ENCODE assay signal across 22 cellular contexts in genomic region chr7:135929249-135929648, GRCh38. TPM values are rescaled to one million over a fixed set of nuclear protein-coding genes. Genes with fewer than 3 reads are reported as not detected.
A peak's percentile ranks its signal among the peaks of the same experiment; 100 is the strongest.
DNase-seq lines count a peak whose midpoint lies in the region; ATAC-seq and TF ChIP-seq lines count a peak whose summit lies in the region.
"Had no signal": no experiment of that assay in that cellular context is flagged by ENCODE, and none has a peak within 500 bp of the region (broad histone marks: within the 10 kb centered on the region; RNA-seq: fewer than 3 reads in every experiment).

No MANE protein-coding gene starts in this region.

- peak overlapping the region in 1 of 2 donors; percentile 5 for H3K27ac Mint-ChIP-seq in effector memory CD8-positive, alpha-beta T cell
- H3K27ac Mint-ChIP-seq in natural killer cell treated with Interleukin-12 subunit alpha and Interleukin-12 subunit beta and Interleukin-15 and Interleukin-18, amount 100 ng/mL, for 72 hours, result no peak overlapping the region
- H3K27ac Mint-ChIP-seq in WTC11 (no peak overlapping the region), glutamatergic neuron (ENCODE audit: unreplicated experiment) (no peak overlapping the region)
- H3K27ac Mint-ChIP-seq: activated naive CD4-positive, alpha-beta T cell treated with anti-CD3 and anti-CD28 coated beads for 36 hours; stimulated activated memory B cell treated with anti-CD40 and anti-IgM and Interleukin-4, amounts not matched to agents 10 μg/mL and 1 μg/mL and 100 μg/mL, for 72 hours had no signal

- no peak overlapping the region for H3K4me2 ChIP-seq in GM23248 (ENCODE audit: unreplicated experiment)

- peaks cover 29% of the 10 kb centered on the region for H3F3A ChIP-seq in GM23248 (ENCODE audit: insufficient read depth)

- H3K36me3 Mint-ChIP-seq in effector memory CD8-positive, alpha-beta T cell (ENCODE audit: insufficient read depth), result peaks cover 47% of the 10 kb centered on the region
- H3K36me3 Mint-ChIP-seq in natural killer cell treated with Interleukin-12 subunit alpha and Interleukin-12 subunit beta and Interleukin-15 and Interleukin-18, amount 100 ng/mL, for 72 hours, result peaks cover 19% of the 10 kb centered on the region
- H3K36me3 Mint-ChIP-seq in WTC11, result peaks cover 3% of the 10 kb centered on the region; the same call in 1 of the 2 replicates
- no peaks in the 10 kb centered on the region for H3K36me3 Mint-ChIP-seq in glutamatergic neuron (ENCODE audit: unreplicated experiment)

- H3K4me1 ChIP-seq in GM23248 (ENCODE audit: insufficient read depth), result peaks cover 28% of the 10 kb centered on the region

- POLR2A ChIA-PET in WTC11 (lab: Charles Lee), result no interaction called here

- H3K9ac ChIP-seq in GM23248, result no peak overlapping the region

- no peaks in the 10 kb centered on the region for H3K27me3 Mint-ChIP-seq in effector memory CD8-positive, alpha-beta T cell
- H3K27me3 Mint-ChIP-seq in natural killer cell treated with Interleukin-12 subunit alpha and Interleukin-12 subunit beta and Interleukin-15 and Interleukin-18, amount 100 ng/mL, for 72 hours, result no peaks in the 10 kb centered on the region
- H3K27me3 Mint-ChIP-seq in WTC11 (ENCODE audit: low read depth), result no peaks in the 10 kb centered on the region
- H3K27me3 Mint-ChIP-seq in glutamatergic neuron (ENCODE audit: unreplicated experiment), result no peaks in the 10 kb centered on the region
- H3K27me3 Mint-ChIP-seq: stimulated activated memory B cell treated with anti-CD40 and anti-IgM and Interleukin-4, amounts not matched to agents 10 μg/mL and 1 μg/mL and 100 μg/mL, for 72 hours had no signal

- H3K9me3 Mint-ChIP-seq in effector memory CD8-positive, alpha-beta T cell, result no peaks in the 10 kb centered on the region
- no peaks in the 10 kb centered on the region for H3K9me3 Mint-ChIP-seq in natural killer cell treated with Interleukin-12 subunit alpha and Interleukin-12 subunit beta and Interleukin-15 and Interleukin-18, amount 100 ng/mL, for 72 hours
- H3K9me3 Mint-ChIP-seq in WTC11 (no peaks in the 10 kb centered on the region), glutamatergic neuron (ENCODE audit: unreplicated experiment) (no peaks in the 10 kb centered on the region)
- H3K9me3 Mint-ChIP-seq: activated naive CD4-positive, alpha-beta T cell treated with anti-CD3 and anti-CD28 coated beads for 36 hours; stimulated activated memory B cell treated with anti-CD40 and anti-IgM and Interleukin-4, amounts not matched to agents 10 μg/mL and 1 μg/mL and 100 μg/mL, for 72 hours had no signal

- peaks cover 26 to 41% of the 10 kb centered on the region in 2 donors for H3K4me1 Mint-ChIP-seq in effector memory CD8-positive, alpha-beta T cell (ENCODE audit: low read depth in 2 of 2)
- peaks cover 40 to 41% of the 10 kb centered on the region in 2 donors for H3K4me1 Mint-ChIP-seq in natural killer cell treated with Interleukin-12 subunit alpha and Interleukin-12 subunit beta and Interleukin-15 and Interleukin-18, amount 100 ng/mL, for 72 hours (ENCODE audit: low read depth in 2 of 2)
- H3K4me1 Mint-ChIP-seq in WTC11 (peaks cover 29% of the 10 kb centered on the region), glutamatergic neuron (ENCODE audit: low read depth, unreplicated experiment) (peaks cover 33% of the 10 kb centered on the region)

- WGBS in GM23248 (ENCODE audit: low coverage in 1 of 2, low lambda C conversion rate in 2 of 2, missing lambda C conversion rate in 2 of 2), 2 experiments, result 98 to 100% methylated on average over 2 of the region's 2 CpGs

- H3K9me3 ChIP-seq in GM23248 (ENCODE audit: low read depth), result no peaks in the 10 kb centered on the region
- H3K9me3 ChIP-seq: ascending aorta, tibial nerve had no signal

- H3K4me3 Mint-ChIP-seq in effector memory CD8-positive, alpha-beta T cell, result no peak overlapping the region
- peak overlapping the region; percentile 24 for H3K4me3 Mint-ChIP-seq in natural killer cell treated with Interleukin-12 subunit alpha and Interleukin-12 subunit beta and Interleukin-15 and Interleukin-18, amount 100 ng/mL, for 72 hours
- no peak overlapping the region for H3K4me3 Mint-ChIP-seq in WTC11
- no peak overlapping the region for H3K4me3 Mint-ChIP-seq in glutamatergic neuron (ENCODE audit: unreplicated experiment)
- H3K4me3 Mint-ChIP-seq: activated naive CD4-positive, alpha-beta T cell treated with anti-CD3 and anti-CD28 coated beads for 36 hours; stimulated activated memory B cell treated with anti-CD40 and anti-IgM and Interleukin-4, amounts not matched to agents 10 μg/mL and 1 μg/mL and 100 μg/mL, for 72 hours had no signal

- CTCF ChIA-PET in WTC11 (lab: Charles Lee), result interaction anchor here (0.9 kb wide), 1 partner anchor 225 kb away, joined by 4 read pairs; no protein-coding TSS in a partner anchor

- no peaks in the 10 kb centered on the region for H3K27me3 ChIP-seq in GM23248 (replicated peaks; ENCODE audit: insufficient read depth)
- H3K27me3 ChIP-seq: ascending aorta, tibial nerve had no signal

- in situ Hi-C loops in GM23248 (cut with MboI), result no loop called here

- TF ChIP-seq CTCF in WTC11 (IDR thresholded peaks at IDR 0.05) (no peak), glutamatergic neuron (IDR thresholded peaks at IDR 0.05; ENCODE audit: partially characterized antibody, unreplicated experiment) (no peak)

- no peak overlapping the region for H2AFZ ChIP-seq in GM23248

- H3K9me2 ChIP-seq in GM23248 (ENCODE audit: insufficient read depth), result no peaks in the 10 kb centered on the region

- H3K36me3 ChIP-seq in GM23248 (ENCODE audit: low read depth), result 0 out of 2 replicates have a peak, but pooled peaks cover 20% of the 10 kb centered on the region

- H3K79me2 ChIP-seq in GM23248 (ENCODE audit: insufficient read depth), result peaks cover 90% of the 10 kb centered on the region

- no peak overlapping the region for H3K4me3 ChIP-seq in GM23248
- H3K4me3 ChIP-seq: ascending aorta, tibial nerve had no signal

- no peaks in the 10 kb centered on the region for H4K20me1 ChIP-seq in GM23248 (ENCODE audit: insufficient read depth)

- H3K27ac ChIP-seq in GM23248, result peak overlapping the region; percentile 96
- H3K27ac ChIP-seq: 22Rv1, ascending aorta had no signal

- DNase-seq in NCI-H82 (lab: John Stamatoyannopoulos, UW) (peak; percentile 24), NCI-H82 treated with DMSO at 0.1 percent for 48 hours (lab: John Stamatoyannopoulos, UW; ENCODE audit: unreplicated experiment) (no peak), GM23248 (no peak), WTC11 (ENCODE audit: low spot score) (no peak), glutamatergic neuron (no peak)
- DNase-seq in effector memory CD8-positive, alpha-beta T cell, result no peak
- DNase-seq in natural killer cell treated with Interleukin-12 subunit alpha and Interleukin-12 subunit beta and Interleukin-15 and Interleukin-18, amount 100 ng/mL, for 72 hours (ENCODE audit: low spot score), result no peak
- DNase-seq: activated naive CD4-positive, alpha-beta T cell treated with anti-CD3 and anti-CD28 coated beads for 36 hours; activated T-cell treated with anti-CD3 and anti-CD28 coated beads for 4 hours; hippocampal formation; Karpas-422; NCI-H2081 treated with DMSO at 0.1 percent for 48 hours; NCI-H510A treated with DMSO at 0.1 percent for 48 hours; retina; SHP77; stimulated activated CD4-positive, alpha-beta T cell treated with anti-CD3 and anti-CD28 coated beads, Interleukin-15, amount 100 ng/mL, for 24 hours; T-helper 1 cell had no signal

- peak; percentile 80 for ATAC-seq in effector memory CD8-positive, alpha-beta T cell (replicated peaks)
- ATAC-seq in natural killer cell treated with Interleukin-12 subunit alpha and Interleukin-12 subunit beta and Interleukin-15 and Interleukin-18, amount 100 ng/mL, for 72 hours, result no peak
- ATAC-seq in WTC11, result no peak
- no peak for ATAC-seq in GM18867 (IDR thresholded peaks at IDR 0.05; ENCODE audit: unreplicated experiment)
- ATAC-seq: stimulated activated memory B cell treated with anti-CD40 and anti-IgM and Interleukin-4, amounts not matched to agents 10 μg/mL and 1 μg/mL and 100 μg/mL, for 72 hours had no signal

TF ChIP-seq in WTC11, 78 proteins besides CTCF, POLR2A, EP300 and RAD21 (continues in another document):
- TF ChIP-seq, protein P1, sequence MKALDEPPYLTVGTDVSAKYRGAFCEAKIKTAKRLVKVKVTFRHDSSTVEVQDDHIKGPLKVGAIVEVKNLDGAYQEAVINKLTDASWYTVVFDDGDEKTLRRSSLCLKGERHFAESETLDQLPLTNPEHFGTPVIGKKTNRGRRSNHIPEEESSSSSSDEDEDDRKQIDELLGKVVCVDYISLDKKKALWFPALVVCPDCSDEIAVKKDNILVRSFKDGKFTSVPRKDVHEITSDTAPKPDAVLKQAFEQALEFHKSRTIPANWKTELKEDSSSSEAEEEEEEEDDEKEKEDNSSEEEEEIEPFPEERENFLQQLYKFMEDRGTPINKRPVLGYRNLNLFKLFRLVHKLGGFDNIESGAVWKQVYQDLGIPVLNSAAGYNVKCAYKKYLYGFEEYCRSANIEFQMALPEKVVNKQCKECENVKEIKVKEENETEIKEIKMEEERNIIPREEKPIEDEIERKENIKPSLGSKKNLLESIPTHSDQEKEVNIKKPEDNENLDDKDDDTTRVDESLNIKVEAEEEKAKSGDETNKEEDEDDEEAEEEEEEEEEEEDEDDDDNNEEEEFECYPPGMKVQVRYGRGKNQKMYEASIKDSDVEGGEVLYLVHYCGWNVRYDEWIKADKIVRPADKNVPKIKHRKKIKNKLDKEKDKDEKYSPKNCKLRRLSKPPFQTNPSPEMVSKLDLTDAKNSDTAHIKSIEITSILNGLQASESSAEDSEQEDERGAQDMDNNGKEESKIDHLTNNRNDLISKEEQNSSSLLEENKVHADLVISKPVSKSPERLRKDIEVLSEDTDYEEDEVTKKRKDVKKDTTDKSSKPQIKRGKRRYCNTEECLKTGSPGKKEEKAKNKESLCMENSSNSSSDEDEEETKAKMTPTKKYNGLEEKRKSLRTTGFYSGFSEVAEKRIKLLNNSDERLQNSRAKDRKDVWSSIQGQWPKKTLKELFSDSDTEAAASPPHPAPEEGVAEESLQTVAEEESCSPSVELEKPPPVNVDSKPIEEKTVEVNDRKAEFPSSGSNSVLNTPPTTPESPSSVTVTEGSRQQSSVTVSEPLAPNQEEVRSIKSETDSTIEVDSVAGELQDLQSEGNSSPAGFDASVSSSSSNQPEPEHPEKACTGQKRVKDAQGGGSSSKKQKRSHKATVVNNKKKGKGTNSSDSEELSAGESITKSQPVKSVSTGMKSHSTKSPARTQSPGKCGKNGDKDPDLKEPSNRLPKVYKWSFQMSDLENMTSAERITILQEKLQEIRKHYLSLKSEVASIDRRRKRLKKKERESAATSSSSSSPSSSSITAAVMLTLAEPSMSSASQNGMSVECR (CRISPR knock-in tag; IDR thresholded peaks at IDR 0.05; ENCODE audit: borderline replicate concordance), result no peak
- TF ChIP-seq SOX15 (CRISPR knock-in tag; IDR thresholded peaks at IDR 0.05), result no peak

RNA-seq across cellular contexts. Expression of gene MTPN, which starts 47.9 kb away (rescaled TPM):
- 145 and 159 TPM in 2 replicates for total RNA-seq in GM23248 (2014; rRNA removed; shearing (Covaris generic))
- 130 and 133 TPM in 2 replicates for polyA plus RNA-seq in GM23248 (2016; fragmentation: Nextera tagmentation; extraction: Ambion mirVana)
- 100 to 1,000 TPM; 148 to 190 TPM for total RNA-seq in natural killer cell treated with Interleukin-12 subunit alpha and Interleukin-12 subunit beta and Interleukin-15 and Interleukin-18, amount 100 ng/mL, for 72 hours
- 91.1 to 92.8 TPM (median 92.5 TPM) in 3 replicates for total RNA-seq in WTC11 (2021)
- 181 TPM for total RNA-seq in glutamatergic neuron (ENCODE audit: unreplicated experiment)
